ENCODE assay signal across 15 cellular contexts in genomic region chr11:133896028-133896427, GRCh38. TPM values are rescaled to one million over a fixed set of nuclear protein-coding genes. Genes with fewer than 3 reads are reported as not detected.
A peak's percentile ranks its signal among the peaks of the same experiment; 100 is the strongest.
DNase-seq lines count a peak whose midpoint lies in the region; ATAC-seq and TF ChIP-seq lines count a peak whose summit lies in the region.
"Had no signal": no experiment of that assay in that cellular context is flagged by ENCODE, and none has a peak within 500 bp of the region (broad histone marks: within the 10 kb centered on the region; RNA-seq: fewer than 3 reads in every experiment).

No MANE protein-coding gene starts in this region.

- ATAC-seq in GM21717 (IDR thresholded peaks at IDR 0.05; ENCODE audit: unreplicated experiment) (peak; percentile 45), HG03565 (IDR thresholded peaks at IDR 0.05; ENCODE audit: unreplicated experiment) (peak; percentile 41), sciatic nerve (no peak), WTC11 (no peak)
- ATAC-seq: PC-3 had no signal

- H3K4me3 Mint-ChIP-seq in activated CD4-positive, alpha-beta T cell treated with anti-CD3 and anti-CD28 coated beads, Interleukin-2, amount 10 ng/mL, durations not matched to agents 7 days and 5 days: no peak overlapping the region
- H3K4me3 Mint-ChIP-seq in WTC11: no peak overlapping the region

- CTCF ChIA-PET in activated CD4-positive, alpha-beta T cell treated with anti-CD3 and anti-CD28 coated beads, Interleukin-2, amount 10 ng/mL, durations not matched to agents 7 days and 5 days (lab: Charles Lee): no interaction called here
- CTCF ChIA-PET in WTC11 (lab: Charles Lee): interaction anchor here (1.2 kb wide), 1 partner anchor 32 kb away, joined by 3 read pairs; no protein-coding TSS in a partner anchor

- peaks cover 7% of the 10 kb centered on the region for H3K27me3 Mint-ChIP-seq in activated CD4-positive, alpha-beta T cell treated with anti-CD3 and anti-CD28 coated beads, Interleukin-2, amount 10 ng/mL, durations not matched to agents 7 days and 5 days
- H3K27me3 Mint-ChIP-seq in WTC11 (ENCODE audit: low read depth): no peaks in the 10 kb centered on the region

- DNase-seq in activated CD4-positive, alpha-beta T cell treated with anti-CD3 and anti-CD28 coated beads, Interleukin-2, amount 10 ng/mL, durations not matched to agents 7 days and 5 days: peak; percentile 5
- DNase-seq in activated CD4-positive, alpha-beta T cell treated with anti-CD3 and anti-CD28 coated beads for 4 hours: no peak
- peak; percentile 6 for DNase-seq in sciatic nerve (ENCODE audit: low spot score)
- no peak for DNase-seq in iPS-NIHi11 (ENCODE audit: low spot score)
- DNase-seq in WTC11 (ENCODE audit: low spot score): no peak
- DNase-seq in dermis blood vessel endothelial cell: no peak
- DNase-seq: activated CD4-positive, CD25-positive, alpha-beta regulatory T cell; NCI-H446 treated with DMSO at 0.1 percent for 48 hours; PC-3; SW 1271 had no signal

- peaks cover 24% of the 10 kb centered on the region for H3K36me3 Mint-ChIP-seq in activated CD4-positive, alpha-beta T cell treated with anti-CD3 and anti-CD28 coated beads, Interleukin-2, amount 10 ng/mL, durations not matched to agents 7 days and 5 days (ENCODE audit: low read depth)
- peaks cover 17% of the 10 kb centered on the region for H3K36me3 Mint-ChIP-seq in WTC11

- TF ChIP-seq CTCF in WTC11 (IDR thresholded peaks at IDR 0.05): no peak

- no peaks in the 10 kb centered on the region for H3K9me3 Mint-ChIP-seq in activated CD4-positive, alpha-beta T cell treated with anti-CD3 and anti-CD28 coated beads, Interleukin-2, amount 10 ng/mL, durations not matched to agents 7 days and 5 days
- H3K9me3 Mint-ChIP-seq in WTC11: no peaks in the 10 kb centered on the region

- no peak overlapping the region for H3K27ac Mint-ChIP-seq in activated CD4-positive, alpha-beta T cell treated with anti-CD3 and anti-CD28 coated beads, Interleukin-2, amount 10 ng/mL, durations not matched to agents 7 days and 5 days
- no peak overlapping the region for H3K27ac Mint-ChIP-seq in WTC11

- POLR2A ChIA-PET in activated CD4-positive, alpha-beta T cell treated with anti-CD3 and anti-CD28 coated beads, Interleukin-2, amount 10 ng/mL, durations not matched to agents 7 days and 5 days (lab: Charles Lee): no interaction called here
- POLR2A ChIA-PET in WTC11 (lab: Charles Lee): no interaction called here

- peaks cover 5% of the 10 kb centered on the region for H3K4me1 Mint-ChIP-seq in activated CD4-positive, alpha-beta T cell treated with anti-CD3 and anti-CD28 coated beads, Interleukin-2, amount 10 ng/mL, durations not matched to agents 7 days and 5 days
- peaks cover 40% of the 10 kb centered on the region for H3K4me1 Mint-ChIP-seq in WTC11

- intact Hi-C loops in sciatic nerve (cut with DNase I): no loop called here

TF ChIP-seq in WTC11, 78 proteins besides CTCF, POLR2A, EP300 and RAD21:
- no peak for TF ChIP-seq EMX1 (CRISPR knock-in tag; IDR thresholded peaks at IDR 0.05)
- no peak for TF ChIP-seq ZNF281 (CRISPR knock-in tag; IDR thresholded peaks at IDR 0.05)
- TF ChIP-seq USF1 (CRISPR knock-in tag; IDR thresholded peaks at IDR 0.05): no peak

RNA-seq across cellular contexts. Expression of gene SPATA19, which starts 50.7 kb away (rescaled TPM):
- total RNA-seq in activated CD4-positive, alpha-beta T cell treated with anti-CD3 and anti-CD28 coated beads, Interleukin-2, amount 10 ng/mL, durations not matched to agents 7 days and 5 days: not detected
- total RNA-seq in sciatic nerve (not detected), WTC11 (2021) (not detected in 3 replicates), dermis blood vessel endothelial cell (not detected in 2 replicates)
- total RNA-seq: dermis microvascular lymphatic vessel endothelial cell, H7, lower leg skin, PC-3 had no signal

Comparison
In these comparisons a context has a peak if more than half of its experiments do, and no peak if none do; other contexts are left out.
1. DNase-seq: peak in activated CD4-positive, alpha-beta T cell treated with anti-CD3 and anti-CD28 coated beads, Interleukin-2, amount 10 ng/mL, durations not matched to agents 7 days and 5 days (single experiment) and sciatic nerve (single experiment); none in activated CD4-positive, alpha-beta T cell treated with anti-CD3 and anti-CD28 coated beads for 4 hours (0 of 2), iPS-NIHi11 (single experiment), WTC11 (single experiment) and dermis blood vessel endothelial cell (single experiment).
2. ATAC-seq: peak in GM21717 (single experiment) and HG03565 (single experiment); none in sciatic nerve (single experiment) and WTC11 (single experiment).